Comparison of ENCODE assay signal across 19 cellular contexts in the genomic region with DNA sequence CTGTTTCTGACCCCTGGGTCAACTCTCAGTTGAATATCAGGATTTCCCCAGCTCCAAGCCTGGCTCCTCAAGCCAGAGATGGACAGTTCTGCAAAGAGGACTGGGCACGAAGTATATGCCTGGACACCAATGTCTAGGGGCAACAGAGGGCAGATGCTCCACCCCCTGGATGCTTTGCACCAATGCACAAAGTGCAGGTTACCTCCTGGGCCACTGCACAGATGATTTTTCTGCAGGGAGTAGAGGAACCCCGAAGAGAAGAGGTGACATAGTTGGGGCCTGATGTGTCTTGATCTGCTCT. TPM values are rescaled to one million over a fixed set of nuclear protein-coding genes. Genes with fewer than 3 reads are reported as not detected.
DNase-seq lines count a peak whose midpoint lies in the region; ATAC-seq, FAIRE-seq and TF ChIP-seq lines count a peak whose summit lies in the region.
"Had no signal": no experiment of that assay in that cellular context is flagged by ENCODE, and none has a peak within 500 bp of the region (broad histone marks: within the 10 kb centered on the region; RNA-seq: fewer than 3 reads in every experiment).

No MANE protein-coding gene starts in this region.

- no peak overlapping the region for H3K27ac Mint-ChIP-seq in astrocyte (ENCODE audit: unreplicated experiment)
- H3K27ac Mint-ChIP-seq: CD4-positive, alpha-beta memory T cell had no signal

- peaks cover 14% of the 10 kb centered on the region for H3K27me3 Mint-ChIP-seq in astrocyte (ENCODE audit: low read depth, unreplicated experiment)

- intact Hi-C loops in gastrocnemius medialis (cut with DNase I; ENCODE audit: low total_unique reads), result no loop called here

- DNase-seq in astrocyte (ENCODE audit: low read depth), result no peak
- DNase-seq in mesenteric fat pad (ENCODE audit: low spot score), result peak; percentile 51
- DNase-seq in gastrocnemius medialis, result no peak
- no peak for DNase-seq in NCI-H82 (lab: John Stamatoyannopoulos, UW)
- no peak for DNase-seq in C1 segment of cervical spinal cord (lab: John Stamatoyannopoulos, UW)
- DNase-seq in GM20000 (ENCODE audit: low spot score), result no peak
- DNase-seq: BE2C; Calu3; CD4-positive, alpha-beta memory T cell; COR-L47; DMS53; DMS79 treated with DMSO at 0.1 percent for 48 hours; GF-D8; GOT3; HCEC 1CT had no signal

- in situ Hi-C loops in gastrocnemius medialis (cut with MboI; ENCODE audit: low sequenced_read_pairs in 4 of 4), result no loop called here

- H3K4me1 ChIP-seq in astrocyte (ENCODE audit: insufficient read depth, low read length) (no peaks in the 10 kb centered on the region), gastrocnemius medialis (peaks cover 41 to 43% of the 10 kb centered on the region in 2 donors)
- H3K4me1 ChIP-seq: BE2C had no signal

- no peak overlapping the region for H3K9ac ChIP-seq in astrocyte (ENCODE audit: low read length)
- H3K9ac ChIP-seq: BLaER1 treated with 17β-estradiol and CSF1 and Interleukin-3, amounts not matched to agents 10 nM and 100 nM had no signal

- H3K4me3 Mint-ChIP-seq in astrocyte (ENCODE audit: unreplicated experiment), result peak overlapping the region; percentile 40
- H3K4me3 Mint-ChIP-seq: CD4-positive, alpha-beta memory T cell had no signal

- no peak overlapping the region for H3K4me3 ChIP-seq in astrocyte (ENCODE audit: insufficient read depth, low read depth, low read length)
- H3K4me3 ChIP-seq in gastrocnemius medialis, result no peak overlapping the region
- H3K4me3 ChIP-seq: BLaER1 treated with 17β-estradiol and CSF1 and Interleukin-3, amounts not matched to agents 10 nM and 100 nM had no signal

- H3K9me3 ChIP-seq in astrocyte (ENCODE audit: insufficient read depth, low read depth, low read length) (no peaks in the 10 kb centered on the region), gastrocnemius medialis (no peaks in the 10 kb centered on the region)
- H3K9me3 ChIP-seq: BE2C had no signal

- TF ChIP-seq CTCF in astrocyte (IDR thresholded peaks at IDR 0.05; ENCODE audit: insufficient read depth, low read depth, low read length) (no peak), gastrocnemius medialis (IDR thresholded peaks at IDR 0.05 in 4 of 5, conservative IDR thresholded peaks at IDR 0.05 in 1 of 5) (no peak), GM20000 (IDR thresholded peaks at IDR 0.05; ENCODE audit: extremely low read depth, missing control alignments) (no peak)

- H3K27me3 ChIP-seq in astrocyte (ENCODE audit: insufficient read depth, low read length) (no peaks in the 10 kb centered on the region), gastrocnemius medialis (no peaks in the 10 kb centered on the region)
- H3K27me3 ChIP-seq: BE2C had no signal

- H2AFZ ChIP-seq in astrocyte (ENCODE audit: low read depth, low read length), result no peak overlapping the region

- no peak for ATAC-seq in gastrocnemius medialis

- no peaks in the 10 kb centered on the region for H4K20me1 ChIP-seq in astrocyte (ENCODE audit: insufficient read depth, low read length)

- peaks cover 2% of the 10 kb centered on the region for H3K36me3 Mint-ChIP-seq in astrocyte (ENCODE audit: low read depth, unreplicated experiment)

- no peaks in the 10 kb centered on the region for H3K9me3 Mint-ChIP-seq in astrocyte (ENCODE audit: unreplicated experiment)
- H3K9me3 Mint-ChIP-seq: CD4-positive, alpha-beta memory T cell had no signal

- no peak for FAIRE-seq in astrocyte (lab: Jason Lieb, UNC)
- FAIRE-seq: GM12892, GM19239 had no signal

- H3K27ac ChIP-seq in astrocyte (ENCODE audit: low read depth, low read length), result no peak overlapping the region
- H3K27ac ChIP-seq in gastrocnemius medialis, result peak overlapping the region in 3 of 4 donors; percentile 87 to 97 (median 93)
- H3K27ac ChIP-seq: BLaER1 treated with 17β-estradiol and CSF1 and Interleukin-3, amounts not matched to agents 10 nM and 100 nM had no signal

- H3K4me1 Mint-ChIP-seq in astrocyte (ENCODE audit: low read depth, unreplicated experiment), result peaks cover 5% of the 10 kb centered on the region

- no peak overlapping the region for H3K4me2 ChIP-seq in astrocyte (ENCODE audit: low read length)

- H3K36me3 ChIP-seq in astrocyte (ENCODE audit: insufficient read depth, low read length) (no peaks in the 10 kb centered on the region), gastrocnemius medialis (peaks cover 0 to 14% of the 10 kb centered on the region in 2 donors)
- H3K36me3 ChIP-seq: BE2C had no signal

- no peak for TF ChIP-seq POLR2A in gastrocnemius medialis (IDR thresholded peaks at IDR 0.05)

- no peaks in the 10 kb centered on the region for H3K79me2 ChIP-seq in astrocyte (ENCODE audit: insufficient read depth, low read length)

RNA-seq across cellular contexts. Expression of gene TUBA8, which starts 11.6 kb away (rescaled TPM):
- 0.79 TPM in 1 of 2 replicates, not detected in the other for total RNA-seq in astrocyte
- total RNA-seq in mesenteric fat pad, result 5.1 TPM
- 100 to 1,000 TPM in 1 of 4 donors, 10 to 100 TPM in 3; 57.8 to 114 (median 77.7) TPM for total RNA-seq in gastrocnemius medialis
- total RNA-seq: G401 had no signal

RNA-seq across cellular contexts. Expression of gene USP18, which starts 27.8 kb away (rescaled TPM):
- total RNA-seq in astrocyte, result 78.7 and 87.1 TPM in 2 replicates
- total RNA-seq in mesenteric fat pad, result 15.4 TPM
- total RNA-seq in gastrocnemius medialis, result 1 to 10 TPM; 1.1 to 4.8 (median 2.9) TPM

RNA-seq across cellular contexts. Expression of gene PEX26, which starts 44.4 kb away (rescaled TPM):
- total RNA-seq in astrocyte, result 41.7 and 41.9 TPM in 2 replicates
- 35.9 TPM for total RNA-seq in mesenteric fat pad
- 10 to 100 TPM; 16.4 to 24.7 (median 16.8) TPM for total RNA-seq in gastrocnemius medialis
